ENCODE assay signal across 1 cellular context in the genomic region with DNA sequence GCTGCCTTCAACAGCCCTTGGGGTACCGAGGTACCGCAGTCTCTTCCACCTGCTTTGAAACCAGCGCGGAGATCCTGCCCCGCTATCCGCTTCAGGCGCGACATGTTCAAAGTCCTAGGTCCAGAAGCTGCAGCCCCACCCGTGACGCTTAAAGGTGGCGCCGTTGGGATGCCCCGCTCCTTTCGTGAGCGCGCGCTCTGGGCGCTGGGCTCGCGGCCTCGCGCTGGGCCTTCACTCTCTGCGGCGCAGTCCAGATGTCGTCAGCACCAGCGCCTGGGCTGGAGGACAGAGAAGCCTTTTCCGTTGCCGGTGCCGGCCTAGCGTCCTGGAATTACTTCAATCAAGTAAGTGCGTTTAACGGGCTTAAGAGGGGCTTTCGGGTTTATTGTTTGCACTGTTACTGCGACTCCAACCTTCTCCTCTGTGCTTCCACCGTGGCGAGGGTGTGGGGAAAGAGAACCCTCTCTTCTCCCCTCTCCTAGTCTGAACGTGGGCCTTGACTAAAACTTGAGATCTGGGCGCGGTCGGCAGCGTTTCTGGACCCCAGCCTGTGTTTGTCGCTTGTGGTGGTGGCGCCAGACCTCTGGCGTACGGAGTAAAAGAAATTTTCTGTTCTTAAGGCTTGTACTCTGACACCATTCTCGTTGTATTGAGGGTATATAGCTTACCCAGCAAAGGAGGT.
TF ChIP-seq lines count a peak whose summit lies in the region.

LRRC40 (minus strand) TSS at position 143 of the 682 bp plus-strand sequence; CDS start at position 104, 39 bp downstream.

TF ChIP-seq in liver, 16 proteins besides CTCF, POLR2A, EP300 and RAD21 (continued from another document):
- TF ChIP-seq REST (IDR thresholded peaks at IDR 0.05), result peak; percentile 73
